ENCODE assay signal across 8 cellular contexts in genomic region chr17:35568561-35568960, GRCh38. TPM values are rescaled to one million over a fixed set of nuclear protein-coding genes. Genes with fewer than 3 reads are reported as not detected.
DNase-seq lines count a peak whose midpoint lies in the region; TF ChIP-seq lines count a peak whose summit lies in the region.

No MANE protein-coding gene starts in this region.

- H3K4me1 Mint-ChIP-seq in activated T-helper 2 cell treated with anti-CD3 and anti-CD28 coated beads, Interferon-gamma antibody, Interleukin-2, Interleukin-4, amounts not matched to agents 10 μg/mL and 5 μg/mL and 100 μg/mL, durations not matched to agents 14 hours and 24 hours and 36 hours (ENCODE audit: low read depth) = peaks cover 18% of the 10 kb centered on the region

- H3K4me3 ChIP-seq in MM.1S (ENCODE audit: low read length) = peak overlapping the region; percentile 90
- H3K4me3 ChIP-seq in right atrium auricular region = peak overlapping the region; percentile 74 to 86
- peak overlapping the region; percentile 85 for H3K4me3 ChIP-seq in skeletal muscle satellite cell (ENCODE audit: low read length)

- peaks cover 17% of the 10 kb centered on the region for H3K27me3 Mint-ChIP-seq in activated T-helper 2 cell treated with anti-CD3 and anti-CD28 coated beads, Interferon-gamma antibody, Interleukin-2, Interleukin-4, amounts not matched to agents 10 μg/mL and 5 μg/mL and 100 μg/mL, durations not matched to agents 14 hours and 24 hours and 36 hours (ENCODE audit: low read depth)

- H3K79me2 ChIP-seq in MM.1S (ENCODE audit: low read length) = peaks cover 29% of the 10 kb centered on the region

- no peaks in the 10 kb centered on the region for H3K27me3 ChIP-seq in MM.1S (replicated peaks; ENCODE audit: insufficient read depth, low read length)
- H3K27me3 ChIP-seq in right atrium auricular region = no peaks in the 10 kb centered on the region
- H3K27me3 ChIP-seq in skeletal muscle satellite cell (ENCODE audit: control insufficient read depth, insufficient read depth, low read length) = peaks cover 15% of the 10 kb centered on the region

- H3K9me2 ChIP-seq in MM.1S (replicated peaks; ENCODE audit: insufficient read depth, low read length) = no peaks in the 10 kb centered on the region

- H3K4me2 ChIP-seq in MM.1S (ENCODE audit: low read depth, low read length) (peak overlapping the region; percentile 84), skeletal muscle satellite cell (ENCODE audit: low read length) (peak overlapping the region; percentile 96)

- peaks cover 11% of the 10 kb centered on the region for H3K36me3 Mint-ChIP-seq in activated T-helper 2 cell treated with anti-CD3 and anti-CD28 coated beads, Interferon-gamma antibody, Interleukin-2, Interleukin-4, amounts not matched to agents 10 μg/mL and 5 μg/mL and 100 μg/mL, durations not matched to agents 14 hours and 24 hours and 36 hours (ENCODE audit: low read depth)

- H3K9me3 Mint-ChIP-seq in activated T-helper 2 cell treated with anti-CD3 and anti-CD28 coated beads, Interferon-gamma antibody, Interleukin-2, Interleukin-4, amounts not matched to agents 10 μg/mL and 5 μg/mL and 100 μg/mL, durations not matched to agents 14 hours and 24 hours and 36 hours = no peaks in the 10 kb centered on the region

- no peaks in the 10 kb centered on the region for H4K20me1 ChIP-seq in MM.1S (ENCODE audit: insufficient read depth, low read length)

- peak overlapping the region; percentile 86 for H3K9ac ChIP-seq in MM.1S (ENCODE audit: low read length)
- peak overlapping the region; percentile 92 for H3K9ac ChIP-seq in skeletal muscle satellite cell (ENCODE audit: low read depth, low read length)

- H3F3A ChIP-seq in MM.1S (ENCODE audit: insufficient read depth, low read length) = no peaks in the 10 kb centered on the region

- no peak for TF ChIP-seq CTCF in MM.1S (IDR thresholded peaks at IDR 0.05; ENCODE audit: low read length)
- TF ChIP-seq CTCF in right atrium auricular region (IDR thresholded peaks at IDR 0.05) = no peak

- H3K4me3 Mint-ChIP-seq in activated T-helper 2 cell treated with anti-CD3 and anti-CD28 coated beads, Interferon-gamma antibody, Interleukin-2, Interleukin-4, amounts not matched to agents 10 μg/mL and 5 μg/mL and 100 μg/mL, durations not matched to agents 14 hours and 24 hours and 36 hours (ENCODE audit: low read depth) = peak overlapping the region; percentile 87

- intact Hi-C loops in activated T-helper 2 cell treated with anti-CD3 and anti-CD28 coated beads, Interferon-gamma antibody, Interleukin-2, Interleukin-4, amounts not matched to agents 10 μg/mL and 5 μg/mL and 100 μg/mL, durations not matched to agents 14 hours and 24 hours and 36 hours (cut with micrococcal nuclease) = loop anchor here (1.0 kb wide), 2 partner anchors 10 to 29 kb away; partner anchors contain the start of gene PEX12

- no peaks in the 10 kb centered on the region for H3K36me3 ChIP-seq in MM.1S (replicated peaks; ENCODE audit: insufficient read depth, low read length)
- H3K36me3 ChIP-seq in right atrium auricular region = no peaks in the 10 kb centered on the region
- peaks cover 2% of the 10 kb centered on the region for H3K36me3 ChIP-seq in skeletal muscle satellite cell (ENCODE audit: insufficient read depth, low read length)

- H3K4me1 ChIP-seq in MM.1S (ENCODE audit: low read length) (no peaks in the 10 kb centered on the region; the same call in 1 of the 2 replicates), right atrium auricular region (peaks cover 0 to 21% of the 10 kb centered on the region in 2 donors), skeletal muscle satellite cell (ENCODE audit: control insufficient read depth, insufficient read depth, low read length) (peaks cover 17% of the 10 kb centered on the region)

- no peak overlapping the region for H3K27ac ChIP-seq in MM.1S (ENCODE audit: low read length)
- peak overlapping the region; percentile 76 to 86 for H3K27ac ChIP-seq in right atrium auricular region

- no peaks in the 10 kb centered on the region for H3K9me3 ChIP-seq in MM.1S (replicated peaks; ENCODE audit: insufficient read depth, low read length)
- no peaks in the 10 kb centered on the region for H3K9me3 ChIP-seq in right atrium auricular region
- no peaks in the 10 kb centered on the region for H3K9me3 ChIP-seq in skeletal muscle satellite cell (replicated peaks; ENCODE audit: low read length)

- peak overlapping the region; percentile 88 for H2AFZ ChIP-seq in MM.1S (ENCODE audit: low read length)

- H3K27ac Mint-ChIP-seq in activated T-helper 2 cell treated with anti-CD3 and anti-CD28 coated beads, Interferon-gamma antibody, Interleukin-2, Interleukin-4, amounts not matched to agents 10 μg/mL and 5 μg/mL and 100 μg/mL, durations not matched to agents 14 hours and 24 hours and 36 hours = peak overlapping the region; percentile 80

- DNase-seq in ELF-1 (ENCODE audit: low read depth, low spot score) (peak; percentile 33), MM.1S (no peak), right atrium auricular region (ENCODE audit: low spot score) (no peak), NCI-H2196 treated with DMSO at 0.1 percent for 48 hours (lab: John Stamatoyannopoulos, UW; ENCODE audit: unreplicated experiment) (no peak), inferior parietal cortex (ENCODE audit: extremely low spot score) (no peak), cerebellar nuclear complex (lab: John Stamatoyannopoulos, UW) (no peak)
- no peak for DNase-seq in activated T-helper 2 cell treated with anti-CD3 and anti-CD28 coated beads, Interferon-gamma antibody, Interleukin-2, Interleukin-4, amounts not matched to agents 10 μg/mL and 5 μg/mL and 100 μg/mL, durations not matched to agents 14 hours and 24 hours and 36 hours (ENCODE audit: low spot score)

RNA-seq across cellular contexts. Expression of gene SLFN14, which starts 7.9 kb away (rescaled TPM):
- not detected in 2 replicates for total RNA-seq in activated T-helper 2 cell treated with anti-CD3 and anti-CD28 coated beads, Interferon-gamma antibody, Interleukin-2, Interleukin-4, amounts not matched to agents 10 μg/mL and 5 μg/mL and 100 μg/mL, durations not matched to agents 14 hours and 24 hours and 36 hours
- total RNA-seq in right atrium auricular region = not detected
- not detected in 2 replicates for total RNA-seq in skeletal muscle satellite cell (2012; rRNA removed)

RNA-seq across cellular contexts. Expression of gene PEX12, which starts 9.8 kb away (rescaled TPM):
- total RNA-seq in activated T-helper 2 cell treated with anti-CD3 and anti-CD28 coated beads, Interferon-gamma antibody, Interleukin-2, Interleukin-4, amounts not matched to agents 10 μg/mL and 5 μg/mL and 100 μg/mL, durations not matched to agents 14 hours and 24 hours and 36 hours = 4.5 and 4.8 TPM in 2 replicates
- 1 to 10 TPM; 8.7 to 8.9 TPM for total RNA-seq in right atrium auricular region
- total RNA-seq in skeletal muscle satellite cell (2012; rRNA removed) = 7.1 and 9.2 TPM in 2 replicates

RNA-seq across cellular contexts. Expression of gene AP2B1, which starts 18.6 kb away (rescaled TPM):
- 177 and 194 TPM in 2 replicates for total RNA-seq in activated T-helper 2 cell treated with anti-CD3 and anti-CD28 coated beads, Interferon-gamma antibody, Interleukin-2, Interleukin-4, amounts not matched to agents 10 μg/mL and 5 μg/mL and 100 μg/mL, durations not matched to agents 14 hours and 24 hours and 36 hours
- 10 to 100 TPM; 79.8 to 80.1 TPM for total RNA-seq in right atrium auricular region
- 74.5 and 75.4 TPM in 2 replicates for total RNA-seq in skeletal muscle satellite cell (2012; rRNA removed)

RNA-seq across cellular contexts. Expression of gene SLFN12L, which starts 31.1 kb away (rescaled TPM):
- 37.8 and 41.9 TPM in 2 replicates for total RNA-seq in activated T-helper 2 cell treated with anti-CD3 and anti-CD28 coated beads, Interferon-gamma antibody, Interleukin-2, Interleukin-4, amounts not matched to agents 10 μg/mL and 5 μg/mL and 100 μg/mL, durations not matched to agents 14 hours and 24 hours and 36 hours
- under 1 TPM; 0.22 to 0.59 TPM for total RNA-seq in right atrium auricular region
- total RNA-seq in skeletal muscle satellite cell (2012; rRNA removed) = 0.25 TPM in 1 of 2 replicates, not detected in the other
